ENCODE assay signal across 31 cellular contexts in the genomic region with DNA sequence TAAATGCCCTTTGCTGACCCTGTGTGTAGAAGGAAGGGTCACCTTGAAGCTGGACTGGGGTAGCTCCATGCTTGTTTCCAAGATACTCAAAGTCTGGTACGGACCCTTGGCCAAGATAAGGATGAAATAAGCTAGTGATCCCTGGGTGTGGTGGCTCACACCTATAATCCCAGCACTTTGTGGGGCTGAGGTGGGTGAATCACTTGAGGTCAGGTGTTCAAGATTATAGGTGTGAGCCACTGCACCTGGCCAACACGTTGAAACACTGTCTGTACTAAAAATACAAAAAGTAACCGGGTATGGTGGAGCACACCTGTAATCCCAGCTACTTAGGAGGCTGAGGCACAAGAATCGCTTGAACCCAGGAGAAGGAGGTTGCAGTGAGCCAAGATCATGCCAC. TPM values are rescaled to one million over a fixed set of nuclear protein-coding genes. Genes with fewer than 3 reads are reported as not detected.
DNase-seq lines count a peak whose midpoint lies in the region; ATAC-seq, FAIRE-seq and TF ChIP-seq lines count a peak whose summit lies in the region.
"Had no signal": no experiment of that assay in that cellular context is flagged by ENCODE, and none has a peak within 500 bp of the region (broad histone marks: within the 10 kb centered on the region; RNA-seq: fewer than 3 reads in every experiment).

No MANE protein-coding gene starts in this region.

- TF ChIP-seq CTCF in VCaP (conservative IDR thresholded peaks at IDR 0.05) = no peak

- peaks cover 0 to 2% of the 10 kb centered on the region in 2 donors for H3K4me1 ChIP-seq in small intestine (ENCODE audit: control insufficient read depth in 2 of 2, insufficient read depth in 1 of 2, low read depth in 1 of 2, low read length in 1 of 2)
- H3K4me1 ChIP-seq: BE2C had no signal

- FAIRE-seq in small intestine (lab: Jason Lieb, UNC) = no peak
- FAIRE-seq: GM12878, GM12892, GM18507, GM19239 had no signal

- no peaks in the 10 kb centered on the region for H3K27me3 ChIP-seq in small intestine (ENCODE audit: control insufficient read depth in 2 of 2, insufficient read depth in 2 of 2, low read length in 2 of 2)
- H3K27me3 ChIP-seq: BE2C, BLaER1 had no signal

- peak; percentile 47 for ATAC-seq in esophagus mucosa
- ATAC-seq in left colon = peak; percentile 44
- ATAC-seq in HG03159 (IDR thresholded peaks at IDR 0.05; ENCODE audit: unreplicated experiment) = no peak
- ATAC-seq: GM12878 had no signal

- H3K9me3 ChIP-seq in small intestine (ENCODE audit: control insufficient read depth, low read depth) = no peaks in the 10 kb centered on the region
- H3K9me3 ChIP-seq: BE2C, BLaER1 had no signal

- no peak overlapping the region for H3K4me3 ChIP-seq in small intestine (ENCODE audit: low read depth in 1 of 2, low read length in 2 of 2)
- H3K4me3 ChIP-seq: BLaER1, GM12878 had no signal

- intact Hi-C loops in left colon (cut with DNase I, micrococcal nuclease) = no loop called here

- DNase-seq in left colon = no peak
- peak; percentile 17 for DNase-seq in small intestine
- no peak for DNase-seq in RPMI8226
- no peak for DNase-seq in NOMO-1 treated with dmso at 0.1 percent for 144 hours (lab: John Stamatoyannopoulos, UW; ENCODE audit: unreplicated experiment)
- DNase-seq: 8988T; ACHN; BE2C; C1 segment of cervical spinal cord; CD4-positive, alpha-beta memory T cell; CD4-positive, CD25-positive, alpha-beta regulatory T cell; CD8-positive, alpha-beta memory T cell; COR-L47; DMS 273 treated with DMSO at 0.1 percent for 48 hours; DMS153; DMS53; DMS79; DND-41; EL; GDM1 had no signal

- H3K27ac ChIP-seq in VCaP (peak overlapping the region; percentile 53; the same call in 1 of the 2 replicates), small intestine (ENCODE audit: low read depth in 1 of 2, low read length in 1 of 2) (no peak overlapping the region)
- H3K27ac ChIP-seq: BLaER1 had no signal

- 53 to 82% (median 63%) methylated on average over 4 of the region's 4 CpGs for WGBS in small intestine, 3 donors

- H3K36me3 ChIP-seq in small intestine (ENCODE audit: control insufficient read depth in 2 of 2, insufficient read depth in 2 of 2, low read length in 2 of 2) = no peaks in the 10 kb centered on the region
- H3K36me3 ChIP-seq: BE2C, BLaER1 had no signal

RNA-seq across cellular contexts. Expression of a gene that starts 33.3 kb away (rescaled TPM):
- total RNA-seq in esophagus mucosa = not detected
- total RNA-seq in left colon = not detected
- polyA plus RNA-seq in small intestine = under 1 TPM in 2 of 3 donors, not detected in 1; 0.22 to 0.31 TPM
- total RNA-seq: A673; CD4-positive, CD25-positive, alpha-beta regulatory T cell; CD8-positive, alpha-beta memory T cell; Daoy; G401; GM12878 had no signal
- polyA plus RNA-seq: CD14-positive monocyte; CD4-positive, alpha-beta memory T cell; CD4-positive, CD25-positive, alpha-beta regulatory T cell; CD8-positive, alpha-beta memory T cell had no signal

RNA-seq across cellular contexts. Expression of a gene that starts 59.3 kb away (rescaled TPM):
- 17.1 TPM for total RNA-seq in esophagus mucosa
- total RNA-seq in left colon = 10 to 100 TPM; 14.8 to 15.9 TPM
- polyA plus RNA-seq in small intestine = 10 to 100 TPM; 24.4 to 35.1 (median 25.7) TPM
